ENCODE assay signal across 26 cellular contexts in the genomic region with DNA sequence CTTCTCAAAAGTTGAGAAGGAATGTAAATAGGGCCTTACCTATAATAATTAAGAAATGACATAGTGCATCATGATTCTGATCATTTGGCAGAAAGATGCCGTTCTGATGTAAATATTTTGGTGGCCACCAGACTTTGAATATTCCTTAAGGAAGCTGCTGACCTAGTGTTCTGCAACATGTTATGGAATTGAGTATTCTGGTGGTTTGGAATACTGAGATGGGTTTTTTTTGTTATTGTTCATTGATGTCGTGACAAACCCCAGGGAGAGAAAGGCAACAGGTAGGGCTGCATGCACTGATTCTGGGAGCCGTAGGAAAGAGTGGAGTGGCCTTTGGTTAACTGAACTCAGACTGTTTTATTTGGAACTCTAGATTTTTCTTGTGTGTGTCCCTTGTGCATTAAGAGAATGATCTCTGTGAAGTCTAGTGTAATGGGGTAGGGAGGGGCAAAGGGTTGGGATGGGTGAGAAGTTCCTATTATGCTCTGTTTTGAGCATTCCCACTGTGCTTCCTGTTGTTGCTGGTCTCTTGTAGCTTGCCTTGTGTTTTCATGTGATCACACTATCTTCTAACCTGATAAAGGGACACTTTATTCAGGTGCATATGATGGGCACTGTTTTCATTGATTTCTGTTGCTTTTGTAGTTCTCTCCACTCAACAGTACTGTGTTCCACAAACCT. TPM values are rescaled to one million over a fixed set of nuclear protein-coding genes. Genes with fewer than 3 reads are reported as not detected.
"Had no signal": no experiment of that assay in that cellular context is flagged by ENCODE, and none has a peak within 500 bp of the region (broad histone marks: within the 10 kb centered on the region; RNA-seq: fewer than 3 reads in every experiment).

No MANE protein-coding gene starts in this region.

- H3K36me3 ChIP-seq: lower lobe of right lung, ovary, prostate gland, sigmoid colon, spleen, suprapubic skin, thoracic aorta, tibial artery, upper lobe of right lung had no signal

- H3K27ac ChIP-seq: lower lobe of right lung, ovary, prostate gland, sigmoid colon, spleen, suprapubic skin, thoracic aorta, tibial artery, upper lobe of right lung had no signal

- H3K4me3 Mint-ChIP-seq: naive thymus-derived CD4-positive, alpha-beta T cell; natural killer cell treated with Interleukin-12 subunit alpha and Interleukin-12 subunit beta and Interleukin-15 and Interleukin-18, amount 100 ng/mL, for 72 hours; stimulated activated effector memory CD8-positive, alpha-beta T cell treated with anti-CD3 and anti-CD28 coated beads, Interleukin-12 subunit alpha, Interleukin-12 subunit beta, amount 100 ng/mL, for 72 hours; stimulated activated naive CD8-positive, alpha-beta T cell treated with anti-CD3 and anti-CD28 coated beads, Interleukin-15, Interleukin-2, amounts not matched to agents 100 ng/mL and 50 ng/mL, for 24 hours had no signal

- ATAC-seq: left cardiac atrium; left lobe of liver; lower lobe of right lung; naive thymus-derived CD4-positive, alpha-beta T cell; natural killer cell treated with Interleukin-12 subunit alpha and Interleukin-12 subunit beta and Interleukin-15 and Interleukin-18, amount 100 ng/mL, for 72 hours; right cardiac atrium; stimulated activated effector memory CD8-positive, alpha-beta T cell treated with anti-CD3 and anti-CD28 coated beads, Interleukin-12 subunit alpha, Interleukin-12 subunit beta, amount 100 ng/mL, for 72 hours; upper lobe of right lung had no signal

- H3K4me1 Mint-ChIP-seq: naive thymus-derived CD4-positive, alpha-beta T cell; stimulated activated effector memory CD8-positive, alpha-beta T cell treated with anti-CD3 and anti-CD28 coated beads, Interleukin-12 subunit alpha, Interleukin-12 subunit beta, amount 100 ng/mL, for 72 hours had no signal

- H3K9me3 ChIP-seq: lower lobe of right lung, ovary, prostate gland, sigmoid colon, spleen, suprapubic skin, thoracic aorta, tibial artery, upper lobe of right lung had no signal

- H3K4me1 ChIP-seq: lower lobe of right lung, prostate gland, spleen, suprapubic skin, tibial artery, upper lobe of right lung had no signal

- H3K9me3 Mint-ChIP-seq: natural killer cell treated with Interleukin-12 subunit alpha and Interleukin-12 subunit beta and Interleukin-15 and Interleukin-18, amount 100 ng/mL, for 72 hours; stimulated activated effector memory CD8-positive, alpha-beta T cell treated with anti-CD3 and anti-CD28 coated beads, Interleukin-12 subunit alpha, Interleukin-12 subunit beta, amount 100 ng/mL, for 72 hours; stimulated activated naive CD8-positive, alpha-beta T cell treated with anti-CD3 and anti-CD28 coated beads, Interleukin-15, Interleukin-2, amounts not matched to agents 100 ng/mL and 50 ng/mL, for 24 hours had no signal

- DNase-seq: hippocampal formation; kidney glomerular epithelial cell; left cardiac atrium; lower lobe of right lung; mammary epithelial cell; mesenchymal stem cell; naive thymus-derived CD4-positive, alpha-beta T cell; ovary; retina; right cardiac atrium; sigmoid colon; small intestine; spleen; stimulated activated CD4-positive, alpha-beta T cell treated with anti-CD3 and anti-CD28 coated beads, Interleukin-4, amount 100 ng/mL, for 24 hours; stimulated activated naive CD4-positive, alpha-beta T cell; tibial artery; trophoblast cell; upper lobe of right lung had no signal

- H3K36me3 Mint-ChIP-seq: naive thymus-derived CD4-positive, alpha-beta T cell; natural killer cell treated with Interleukin-12 subunit alpha and Interleukin-12 subunit beta and Interleukin-15 and Interleukin-18, amount 100 ng/mL, for 72 hours; stimulated activated effector memory CD8-positive, alpha-beta T cell treated with anti-CD3 and anti-CD28 coated beads, Interleukin-12 subunit alpha, Interleukin-12 subunit beta, amount 100 ng/mL, for 72 hours had no signal

- H3K27me3 ChIP-seq: ovary, sigmoid colon, suprapubic skin, upper lobe of right lung had no signal

- H3K27ac Mint-ChIP-seq: naive thymus-derived CD4-positive, alpha-beta T cell; natural killer cell treated with Interleukin-12 subunit alpha and Interleukin-12 subunit beta and Interleukin-15 and Interleukin-18, amount 100 ng/mL, for 72 hours; stimulated activated effector memory CD8-positive, alpha-beta T cell treated with anti-CD3 and anti-CD28 coated beads, Interleukin-12 subunit alpha, Interleukin-12 subunit beta, amount 100 ng/mL, for 72 hours; stimulated activated naive CD8-positive, alpha-beta T cell treated with anti-CD3 and anti-CD28 coated beads, Interleukin-15, Interleukin-2, amounts not matched to agents 100 ng/mL and 50 ng/mL, for 24 hours had no signal

- H3K4me3 ChIP-seq: lower lobe of right lung, ovary, prostate gland, sigmoid colon, spleen, suprapubic skin, thoracic aorta, tibial artery, upper lobe of right lung had no signal

RNA-seq across cellular contexts. Expression of a gene that starts 25.0 kb away (rescaled TPM):
- total RNA-seq: left lobe of liver; mononuclear cell; natural killer cell treated with Interleukin-12 subunit alpha and Interleukin-12 subunit beta and Interleukin-15 and Interleukin-18, amount 100 ng/mL, for 72 hours; spleen; thoracic aorta; upper lobe of right lung had no signal
